In the genomic region with DNA sequence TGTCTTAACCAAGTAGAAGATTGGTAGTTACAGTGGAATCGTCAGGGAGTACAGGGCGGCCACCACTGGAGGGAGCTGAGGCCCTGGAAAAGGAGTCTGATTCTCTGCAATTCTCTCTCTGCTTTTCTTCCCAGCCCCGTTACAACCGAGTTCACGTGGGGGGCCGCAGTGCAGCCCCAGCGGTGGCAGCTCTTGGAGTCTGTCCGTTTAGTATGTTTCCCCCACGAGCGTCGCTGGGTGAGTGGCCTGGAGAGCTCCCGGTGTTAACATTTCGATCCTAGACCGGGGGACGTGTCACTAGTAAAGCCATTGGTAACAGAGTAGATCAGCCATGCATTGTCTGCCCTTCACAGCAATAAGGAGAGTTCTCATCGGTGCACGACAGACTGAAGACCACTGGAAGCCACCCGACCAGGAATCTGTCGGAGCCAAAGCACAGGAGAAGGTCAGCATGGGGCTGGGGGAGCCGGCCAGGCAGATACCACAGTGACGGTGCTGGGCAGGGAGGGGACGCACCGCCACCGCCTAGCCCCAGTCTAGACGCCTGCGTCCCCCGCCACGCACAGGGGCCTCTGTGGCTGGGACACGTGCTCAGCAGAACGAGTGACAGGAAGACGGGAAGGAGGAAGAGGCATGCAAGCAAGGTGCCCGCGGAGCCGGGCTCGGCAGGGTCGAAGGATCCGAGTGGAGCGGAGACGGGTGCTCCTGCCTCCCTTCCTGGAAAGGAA, we compare ENCODE assay signal across 1 cellular context.
TF ChIP-seq lines count a peak whose summit lies in the region.

No MANE protein-coding gene starts in this region.

TF ChIP-seq in GM23338, 12 proteins besides CTCF, POLR2A, EP300 and RAD21 (continued from another document):
- TF ChIP-seq REST (IDR thresholded peaks at IDR 0.05; ENCODE audit: unreplicated experiment) (no peak), EZH2 (IDR thresholded peaks at IDR 0.05; ENCODE audit: low read depth, unreplicated experiment) (no peak)
TF ChIP-seq in GM23338: peak in this region for 0.
